ENCODE assay signal across 8 cellular contexts in the genomic region with DNA sequence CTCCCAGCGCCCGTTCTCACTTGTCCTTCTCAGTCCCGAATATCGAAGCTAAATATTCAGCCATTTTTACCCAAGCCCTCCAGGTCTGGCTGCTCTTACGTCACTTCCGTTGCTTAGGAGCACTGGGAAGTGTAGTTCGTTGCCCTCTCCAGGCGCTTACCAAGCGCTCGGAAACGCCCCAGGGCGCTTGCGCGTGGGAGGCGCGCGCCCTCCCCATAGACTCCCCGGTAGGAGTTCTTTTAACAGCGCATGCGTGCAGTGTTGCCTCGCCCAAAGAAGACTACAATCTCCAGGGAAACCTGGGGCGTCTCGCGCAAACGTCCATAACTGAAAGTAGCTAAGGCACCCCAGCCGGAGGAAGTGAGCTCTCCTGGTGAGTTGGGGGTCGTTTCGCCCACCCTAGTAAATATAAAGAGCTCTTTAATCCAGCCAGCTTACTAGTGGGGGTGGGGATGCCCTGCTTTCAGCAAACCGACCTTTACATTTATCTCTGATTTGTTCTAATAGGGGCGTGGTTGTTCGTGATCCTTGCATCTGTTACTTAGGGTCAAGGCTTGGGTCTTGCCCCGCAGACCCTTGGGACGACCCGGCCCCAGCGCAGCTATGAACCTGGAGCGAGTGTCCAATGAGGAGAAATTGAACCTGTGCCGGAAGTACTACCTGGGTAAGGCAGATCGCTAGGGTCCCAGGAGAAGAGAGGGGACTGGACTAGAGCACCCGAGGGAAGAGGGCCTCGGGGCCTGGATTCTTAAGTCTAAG. TPM values are rescaled to one million over a fixed set of nuclear protein-coding genes. Genes with fewer than 3 reads are reported as not detected.
DNase-seq lines count a peak whose midpoint lies in the region; ATAC-seq and TF ChIP-seq lines count a peak whose summit lies in the region.

A gene with protein sequence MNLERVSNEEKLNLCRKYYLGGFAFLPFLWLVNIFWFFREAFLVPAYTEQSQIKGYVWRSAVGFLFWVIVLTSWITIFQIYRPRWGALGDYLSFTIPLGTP (plus strand): TSS at position 324 of the 759 bp plus-strand sequence. CDS start 280 bp downstream, at position 604.
A gene with protein sequence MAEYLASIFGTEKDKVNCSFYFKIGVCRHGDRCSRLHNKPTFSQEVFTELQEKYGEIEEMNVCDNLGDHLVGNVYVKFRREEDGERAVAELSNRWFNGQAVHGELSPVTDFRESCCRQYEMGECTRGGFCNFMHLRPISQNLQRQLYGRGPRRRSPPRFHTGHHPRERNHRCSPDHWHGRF (minus strand): TSS at position 91 of the 759 bp plus-strand sequence. CDS start 27 bp downstream, at position 64.

- peaks cover 0 to 12% (median 0%) of the 10 kb centered on the region in 6 donors for H3K36me3 ChIP-seq in spleen

- peaks cover 34 to 89% (median 77%) of the 10 kb centered on the region in 6 donors for H3K4me1 ChIP-seq in spleen

- H3K27ac Mint-ChIP-seq in central memory CD8-positive, alpha-beta T cell (ENCODE audit: low read depth) = peak within 1 kb of the TSS; percentile 95

- peak in 1 of 3 donors; percentile 62 for TF ChIP-seq POLR2A in spleen (IDR thresholded peaks at IDR 0.05)

- peak in 6 of 11 experiments; percentile 8 to 53 (median 21) for TF ChIP-seq CTCF in spleen (IDR thresholded peaks at IDR 0.05 in 8 of 11, conservative IDR thresholded peaks at IDR 0.05 in 3 of 11)

- peak; percentile 28 for ATAC-seq in GM19043 (IDR thresholded peaks at IDR 0.05; ENCODE audit: low read depth, unreplicated experiment)
- ATAC-seq in HG03354 (IDR thresholded peaks at IDR 0.05; ENCODE audit: poor library complexity, severe bottlenecking, unreplicated experiment) = peak; percentile 52
- peak; percentile 56 to 65 for ATAC-seq in activated CD4-positive, CD25-positive, alpha-beta regulatory T cell treated with anti-CD3 and anti-CD28 coated beads, Interleukin-2, amount 50 U/mL, for 24 hours
- peak; percentile 63 for ATAC-seq in central memory CD8-positive, alpha-beta T cell (replicated peaks; ENCODE audit: extremely low read depth, poor library complexity, severe bottlenecking)

- no peaks in the 10 kb centered on the region for H3K27me3 ChIP-seq in spleen (replicated peaks in 1 of 7)

- intact Hi-C loops in spleen (cut with DNase I; ENCODE audit: low total_unique reads) = no loop called here

- H3K9me3 ChIP-seq in spleen = no peaks in the 10 kb centered on the region

- DNase-seq in AG08396 (ENCODE audit: low spot score) (peak; percentile 95), NCI-H460 (ENCODE audit: extremely low read depth, low read depth) (peak; percentile 99), iris pigment epithelial cell (ENCODE audit: low read depth) (peak; percentile 99), spleen (peak; percentile 99)
- DNase-seq in central memory CD8-positive, alpha-beta T cell (ENCODE audit: low spot score in 2 of 2) = peak; percentile 89 to 97

- H3K27ac ChIP-seq in spleen = peak within 1 kb of the TSS; percentile 99 to 100 (median 100)

- peaks cover 59% of the 10 kb centered on the region for H3K4me1 Mint-ChIP-seq in central memory CD8-positive, alpha-beta T cell

- peak within 1 kb of the TSS; percentile 97 for H3K4me3 Mint-ChIP-seq in central memory CD8-positive, alpha-beta T cell

- no peaks in the 10 kb centered on the region for H3K9me3 Mint-ChIP-seq in central memory CD8-positive, alpha-beta T cell

- H3K27me3 Mint-ChIP-seq in central memory CD8-positive, alpha-beta T cell = no peaks in the 10 kb centered on the region

- H3K4me3 ChIP-seq in spleen = peak within 1 kb of the TSS; percentile 39 to 85 (median 76)

- peaks cover 24% of the 10 kb centered on the region for H3K36me3 Mint-ChIP-seq in central memory CD8-positive, alpha-beta T cell (ENCODE audit: insufficient read depth)

- WGBS in spleen, 5 donors = 0 to 1% (median 1%) methylated on average over 37 to 40 of the region's 40 CpGs

RNA-seq across cellular contexts. Expression of the first gene that starts in this region (rescaled TPM):
- total RNA-seq in NCI-H460 (2014; rRNA removed; shearing (Covaris generic)) = 63.8 and 70.6 TPM in 2 replicates
- 31.5 and 53.0 TPM in 2 replicates for polyA plus RNA-seq in NCI-H460 (2014; cell fraction: nucleus; rRNA removed)
- total RNA-seq in spleen = 10 to 100 TPM; 37.5 to 55.7 (median 47.6) TPM
- 10 to 100 TPM; 61.9 to 71.3 (median 62.1) TPM for polyA plus RNA-seq in spleen

RNA-seq across cellular contexts. Expression of the second gene that starts in this region (rescaled TPM):
- 21.0 and 21.8 TPM in 2 replicates for total RNA-seq in NCI-H460 (2014; rRNA removed; shearing (Covaris generic))
- 52.1 and 79.4 TPM in 2 replicates for polyA plus RNA-seq in NCI-H460 (2014; cell fraction: nucleus; rRNA removed)
- 10 to 100 TPM; 27.3 to 65.1 (median 29.7) TPM for total RNA-seq in spleen
- polyA plus RNA-seq in spleen = 10 to 100 TPM; 27.2 to 96.5 (median 60.7) TPM

Comparison
In these comparisons a context has a peak if more than half of its experiments do, and no peak if none do; other contexts are left out.
1. Peak in every context shown above with its lines: DNase-seq, ATAC-seq, H3K4me3 ChIP-seq and H3K27ac ChIP-seq.